In genomic region chr19:46784262-46785053, GRCh38 we compare ENCODE assay signal across 8 cellular contexts. TPM values are rescaled to one million over a fixed set of nuclear protein-coding genes. Genes with fewer than 3 reads are reported as not detected.
A peak's percentile ranks its signal among the peaks of the same experiment; 100 is the strongest.
DNase-seq lines count a peak whose midpoint lies in the region; ATAC-seq, FAIRE-seq and TF ChIP-seq lines count a peak whose summit lies in the region.

No MANE protein-coding gene starts in this region.

- intact Hi-C loops in activated CD4-positive, alpha-beta T cell treated with anti-CD3 and anti-CD28 coated beads, Interleukin-2, amount 10 ng/mL, durations not matched to agents 24 days and 14 days (cut with micrococcal nuclease) = loop anchor here (5.0 to 10.0 kb wide), 3 partner anchors 170 to 490 kb away; partner anchors contain the start of genes INAFM1 and ZC3H4
- intact Hi-C loops in mucosa of descending colon (cut with DNase I, micrococcal nuclease) = no loop called here

- H3K4me1 Mint-ChIP-seq in activated CD4-positive, alpha-beta T cell treated with anti-CD3 and anti-CD28 coated beads, Interleukin-2, amount 10 ng/mL, durations not matched to agents 24 days and 14 days = peaks cover 43% of the 10 kb centered on the region

- peak overlapping the region; percentile 94 for H3K18ac ChIP-seq in H1 (ENCODE audit: extremely low read depth, low read length)

- H3K27ac Mint-ChIP-seq in activated CD4-positive, alpha-beta T cell treated with anti-CD3 and anti-CD28 coated beads, Interleukin-2, amount 10 ng/mL, durations not matched to agents 24 days and 14 days = peak overlapping the region; percentile 93

- peak overlapping the region in 3 of 4 experiments; percentile 72 to 75 (median 74); a peak in 6 of 7 replicates for H3K9ac ChIP-seq in H1 (replicated peaks in 1 of 4; ENCODE audit: extremely low read depth in 1 of 4, low read depth in 3 of 4, low read length in 3 of 4)
- H3K9ac ChIP-seq in subcutaneous abdominal adipose tissue (ENCODE audit: low read length in 5 of 5) = peak overlapping the region in 3 of 5 donors; percentile 46 to 98 (median 95)

- ATAC-seq in mucosa of descending colon = peak; percentile 71

- peak overlapping the region; percentile 79 for H4K91ac ChIP-seq in H1 (replicated peaks; ENCODE audit: insufficient read length, low read length)

- peak overlapping the region; percentile 50 for H3K4ac ChIP-seq in H1 (replicated peaks; ENCODE audit: insufficient read length, low read depth, low read length)

- peak overlapping the region; percentile 41 for H4K5ac ChIP-seq in H1 (ENCODE audit: insufficient read length, low read depth, low read length)

- H3K27me3 Mint-ChIP-seq in activated CD4-positive, alpha-beta T cell treated with anti-CD3 and anti-CD28 coated beads, Interleukin-2, amount 10 ng/mL, durations not matched to agents 24 days and 14 days = no peaks in the 10 kb centered on the region

- peak overlapping the region; percentile 90 for H3K27ac ChIP-seq in H1 (ENCODE audit: low read depth, low read length)
- peak overlapping the region; percentile 100 for H3K27ac ChIP-seq in subcutaneous abdominal adipose tissue (ENCODE audit: low read depth, low read length)

- H3K9me3 Mint-ChIP-seq in activated CD4-positive, alpha-beta T cell treated with anti-CD3 and anti-CD28 coated beads, Interleukin-2, amount 10 ng/mL, durations not matched to agents 24 days and 14 days = no peaks in the 10 kb centered on the region

- H3K4me3 Mint-ChIP-seq in activated CD4-positive, alpha-beta T cell treated with anti-CD3 and anti-CD28 coated beads, Interleukin-2, amount 10 ng/mL, durations not matched to agents 24 days and 14 days = peak overlapping the region; percentile 94

- POLR2A ChIA-PET in H1 (lab: Charles Lee; ENCODE audit: partially characterized antibody) = interaction anchor here (0.7 to 18.4 kb wide), 28 partner anchors 9 to 329 kb away, joined by 3 to 333 read pairs (median 5); partner anchors contain the start of genes AP2S1, FKRP and ZC3H4

- peak overlapping the region; percentile 95 for H2BK5ac ChIP-seq in H1 (ENCODE audit: low read depth, low read length)

- H4K8ac ChIP-seq in H1 (ENCODE audit: extremely low read depth, insufficient read depth, low read length) = peak overlapping the region; percentile 94

- H3K9me3 ChIP-seq in H1 (ENCODE audit: insufficient read depth in 2 of 2, low read depth in 1 of 2, low read length in 1 of 2) = no peaks in the 10 kb centered on the region
- H3K9me3 ChIP-seq in mucosa of descending colon = no peaks in the 10 kb centered on the region
- no peaks in the 10 kb centered on the region for H3K9me3 ChIP-seq in subcutaneous abdominal adipose tissue (ENCODE audit: control insufficient read depth in 5 of 5, low read length in 5 of 5)

- CTCF ChIA-PET in H1 (lab: Charles Lee; ENCODE audit: partially characterized antibody) = interaction anchor here (0.6 to 4.1 kb wide), 11 partner anchors 13 to 814 kb away, joined by 3 to 25 read pairs (median 4); no protein-coding TSS in a partner anchor

- H2BK120ac ChIP-seq in H1 (replicated peaks; ENCODE audit: low read depth, low read length) = peak overlapping the region; percentile 0

- H3K4me2 ChIP-seq in H1 (ENCODE audit: insufficient read depth in 1 of 2, low read depth in 2 of 2, low read length in 2 of 2) = peak overlapping the region; percentile 87 to 98

- peak overlapping the region; percentile 84 for H2BK12ac ChIP-seq in H1 (ENCODE audit: low read depth, low read length)

- H3K56ac ChIP-seq in H1 (replicated peaks; ENCODE audit: insufficient read length, low read depth, low read length) = peak overlapping the region; percentile 65

- peaks cover 6 to 21% (median 10%) of the 10 kb centered on the region in 4 experiments; a peak in 6 of 7 replicates for H3K4me1 ChIP-seq in H1 (replicated peaks in 1 of 4; ENCODE audit: control insufficient read depth in 3 of 4, insufficient read depth in 4 of 4, low read length in 3 of 4)
- peaks cover 30% of the 10 kb centered on the region for H3K4me1 ChIP-seq in mucosa of descending colon (ENCODE audit: low read depth)
- H3K4me1 ChIP-seq in subcutaneous abdominal adipose tissue (ENCODE audit: control insufficient read depth in 5 of 5, insufficient read depth in 5 of 5, low read length in 5 of 5) = peaks cover 10 to 57% (median 44%) of the 10 kb centered on the region in 5 donors

- 0 out of 2 replicates have a peak overlapping the region, but pooled peaks have one; percentile 83 for H2BK15ac ChIP-seq in H1 (ENCODE audit: low read length)

- peaks cover 29 to 67% of the 10 kb centered on the region in 2 experiments for H3K79me2 ChIP-seq in H1 (ENCODE audit: control insufficient read depth in 1 of 2, insufficient read depth in 2 of 2, low read length in 2 of 2)

- no peak overlapping the region for H3K23ac ChIP-seq in H1 (ENCODE audit: insufficient read length)

- H2BK20ac ChIP-seq in H1 (ENCODE audit: low read length) = peak overlapping the region; percentile 51; the same call in 1 of the 2 replicates

- H2AFZ ChIP-seq in H1 (ENCODE audit: low read length) = no peak overlapping the region

- H3K23me2 ChIP-seq in H1 (ENCODE audit: low read depth, low read length) = peaks cover 15% of the 10 kb centered on the region

- TF ChIP-seq CTCF in D721Med (IDR thresholded peaks at IDR 0.05; ENCODE audit: insufficient read depth, missing control alignments) (no peak), H1 (IDR thresholded peaks at IDR 0.05; ENCODE audit: control extremely low read depth in 1 of 3, insufficient read depth in 1 of 3, low read depth in 1 of 3, low read length in 3 of 3) (peak; percentile 40 to 64 (median 63); a peak in 3 of 4 replicates), mucosa of descending colon (IDR thresholded peaks at IDR 0.05) (no peak)

- H2AK5ac ChIP-seq in H1 (ENCODE audit: low read depth, low read length) = peak overlapping the region; percentile 76

- peaks cover 22 to 61% (median 39%) of the 10 kb centered on the region in 4 experiments for H3K36me3 ChIP-seq in H1 (ENCODE audit: control insufficient read depth in 2 of 4, insufficient read depth in 4 of 4, low read length in 3 of 4)
- no peaks in the 10 kb centered on the region for H3K36me3 ChIP-seq in mucosa of descending colon (ENCODE audit: low read depth)
- peaks cover 0 to 36% (median 28%) of the 10 kb centered on the region in 5 donors for H3K36me3 ChIP-seq in subcutaneous abdominal adipose tissue (ENCODE audit: control insufficient read depth in 5 of 5, insufficient read depth in 5 of 5, low read length in 5 of 5)

- TF ChIP-seq POLR2A in H1 (IDR thresholded peaks at IDR 0.05; ENCODE audit: control extremely low read depth in 1 of 2, low read depth in 2 of 2, low read length in 2 of 2) = peak in 1 of 2 experiments; percentile 65; a peak in 1 of 3 replicates

- H3K4me3 ChIP-seq in H1 (ENCODE audit: extremely low read depth in 1 of 4, insufficient read depth in 2 of 4, low read depth in 3 of 4, low read length in 4 of 4) (peak overlapping the region; percentile 78 to 96 (median 90); a peak in 7 of 8 replicates), mucosa of descending colon (no peak overlapping the region), subcutaneous abdominal adipose tissue (ENCODE audit: low read depth in 1 of 5, low read length in 5 of 5) (peak overlapping the region; percentile 83 to 89 (median 88))

- no peak overlapping the region for H3K14ac ChIP-seq in H1 (ENCODE audit: insufficient read length)

- peaks cover 66% of the 10 kb centered on the region for H3K36me3 Mint-ChIP-seq in activated CD4-positive, alpha-beta T cell treated with anti-CD3 and anti-CD28 coated beads, Interleukin-2, amount 10 ng/mL, durations not matched to agents 24 days and 14 days (ENCODE audit: low read depth)

- peaks cover 15 to 29% of the 10 kb centered on the region in 2 experiments for H4K20me1 ChIP-seq in H1 (replicated peaks in 1 of 2; ENCODE audit: control insufficient read depth in 1 of 2, insufficient read depth in 2 of 2, low read length in 2 of 2)

- peak; percentile 14 to 38; a peak in 2 of 4 replicates for TF ChIP-seq RAD21 in H1 (IDR thresholded peaks at IDR 0.05 in 1 of 2, conservative IDR thresholded peaks at IDR 0.05 in 1 of 2; ENCODE audit: low read depth in 2 of 2, low read length in 2 of 2)

- DNase-seq in D721Med (ENCODE audit: insufficient read length, low spot score) = peak; percentile 60
- DNase-seq in GOT3 (lab: John Stamatoyannopoulos, UW) = peak; percentile 25
- peak; percentile 11 for DNase-seq in NCI-H2227 treated with DMSO at 0.1 percent for 48 hours (lab: John Stamatoyannopoulos, UW)
- DNase-seq in activated CD4-positive, alpha-beta T cell treated with anti-CD3 and anti-CD28 coated beads, Interleukin-2, amount 10 ng/mL, durations not matched to agents 24 days and 14 days = peak; percentile 89
- DNase-seq in H1 (ENCODE audit: low read depth in 1 of 2, low spot score in 2 of 2) = peak in 1 of 2 experiments; percentile 69
- DNase-seq in mucosa of descending colon = peak; percentile 86 to 90 (median 88)
- no peak for DNase-seq in NCI-H1930 (lab: John Stamatoyannopoulos, UW)

- WGBS in H1 (ENCODE audit: extremely low coverage in 1 of 2, insufficient coverage in 1 of 2, insufficient read length in 1 of 2, insufficient replicate concordance in 2 of 2, low coverage in 1 of 2, low lambda C conversion rate in 2 of 2, missing lambda C conversion rate in 1 of 2), 2 experiments = 33% methylated on average over 17 of the region's 17 CpGs; no CpG with 5 or more reads in 1 of the 2 experiments

- FAIRE-seq in D721Med (lab: Jason Lieb, UNC) (no peak), H1 (lab: Jason Lieb, UNC) (no peak)

- no peaks in the 10 kb centered on the region; a peak in 1 of 7 replicates for H3K27me3 ChIP-seq in H1 (replicated peaks in 1 of 4; ENCODE audit: control insufficient read depth in 3 of 4, extremely low read depth in 1 of 4, insufficient read depth in 3 of 4, low read length in 3 of 4)
- H3K27me3 ChIP-seq in subcutaneous abdominal adipose tissue (ENCODE audit: control insufficient read depth in 5 of 5, insufficient read depth in 4 of 5, low read length in 5 of 5) = no peaks in the 10 kb centered on the region

- TF ChIP-seq EP300 in H1 (IDR thresholded peaks at IDR 0.05; ENCODE audit: borderline replicate concordance in 1 of 2, low read depth in 2 of 2, low read length in 2 of 2) = no peak

- H3K79me1 ChIP-seq in H1 (ENCODE audit: low read depth, low read length) = peaks cover 8% of the 10 kb centered on the region

RNA-seq across cellular contexts. Expression of gene SLC1A5, which starts 3.9 kb away (rescaled TPM):
- total RNA-seq in activated CD4-positive, alpha-beta T cell treated with anti-CD3 and anti-CD28 coated beads, Interleukin-2, amount 10 ng/mL, durations not matched to agents 24 days and 14 days = 220 and 224 TPM in 2 replicates
- 290 and 291 TPM in 2 replicates for total RNA-seq in H1 (2021; fragmentation: NEBNext Ultra II Directional; extraction: Animal tissue kit (Norgen Biotek cat#: 25700))
- polyA plus RNA-seq in H1 (2011; rRNA removed) = 351 and 475 TPM in 2 replicates
- 305 TPM for polyA plus RNA-seq in H1 (2011; cell fraction: cytosol; rRNA removed)
- 293 TPM for polyA plus RNA-seq in H1 (2011; cell fraction: nucleus; rRNA removed)
- 192 to 294 TPM (median 290 TPM) in 4 replicates for polyA plus RNA-seq in H1 (2012, experiment 1 of 2)
- 364 TPM for polyA plus RNA-seq in H1 (2012, experiment 2 of 2)
- 328 TPM for polyA plus RNA-seq in H1 (2013, experiment 1 of 2)
- 322 TPM for polyA plus RNA-seq in H1 (2013, experiment 2 of 2)
- polyA minus RNA-seq in H1 (2011; rRNA and poly(A)+ RNA removed) = 271 and 323 TPM in 2 replicates
- polyA minus RNA-seq in H1 (2011; cell fraction: cytosol; rRNA and poly(A)+ RNA removed) = 153 TPM
- polyA minus RNA-seq in H1 (2011; cell fraction: nucleus; rRNA and poly(A)+ RNA removed) = 89.0 TPM
- total RNA-seq in mucosa of descending colon = 100 to 1,000 TPM in 1 of 3 donors, 10 to 100 TPM in 2; 54.7 to 101 (median 89.2) TPM

RNA-seq across cellular contexts. Expression of gene STRN4, which starts 38.2 kb away (rescaled TPM):
- 101 and 107 TPM in 2 replicates for total RNA-seq in activated CD4-positive, alpha-beta T cell treated with anti-CD3 and anti-CD28 coated beads, Interleukin-2, amount 10 ng/mL, durations not matched to agents 24 days and 14 days
- 120 and 124 TPM in 2 replicates for total RNA-seq in H1 (2021; fragmentation: NEBNext Ultra II Directional; extraction: Animal tissue kit (Norgen Biotek cat#: 25700))
- polyA plus RNA-seq in H1 (2011; rRNA removed) = 187 and 298 TPM in 2 replicates
- 187 TPM for polyA plus RNA-seq in H1 (2011; cell fraction: cytosol; rRNA removed)
- polyA plus RNA-seq in H1 (2011; cell fraction: nucleus; rRNA removed) = 357 TPM
- 79.5 to 127 TPM (median 116 TPM) in 4 replicates for polyA plus RNA-seq in H1 (2012, experiment 1 of 2)
- 86.4 TPM for polyA plus RNA-seq in H1 (2012, experiment 2 of 2)
- 74.9 TPM for polyA plus RNA-seq in H1 (2013, experiment 1 of 2)
- 72.9 TPM for polyA plus RNA-seq in H1 (2013, experiment 2 of 2)
- polyA minus RNA-seq in H1 (2011; rRNA and poly(A)+ RNA removed) = 98.5 and 101 TPM in 2 replicates
- 89.5 TPM for polyA minus RNA-seq in H1 (2011; cell fraction: cytosol; rRNA and poly(A)+ RNA removed)
- polyA minus RNA-seq in H1 (2011; cell fraction: nucleus; rRNA and poly(A)+ RNA removed) = 111 TPM
- total RNA-seq in mucosa of descending colon = 10 to 100 TPM; 68.3 to 79.2 (median 73.7) TPM

RNA-seq across cellular contexts. Expression of gene FKRP, which starts 38.6 kb away (rescaled TPM):
- total RNA-seq in activated CD4-positive, alpha-beta T cell treated with anti-CD3 and anti-CD28 coated beads, Interleukin-2, amount 10 ng/mL, durations not matched to agents 24 days and 14 days = 20.8 and 21.4 TPM in 2 replicates
- 24.4 and 24.8 TPM in 2 replicates for total RNA-seq in H1 (2021; fragmentation: NEBNext Ultra II Directional; extraction: Animal tissue kit (Norgen Biotek cat#: 25700))
- polyA plus RNA-seq in H1 (2011; rRNA removed) = 17.1 and 29.1 TPM in 2 replicates
- polyA plus RNA-seq in H1 (2011; cell fraction: cytosol; rRNA removed) = 16.6 TPM
- 36.2 TPM for polyA plus RNA-seq in H1 (2011; cell fraction: nucleus; rRNA removed)
- polyA plus RNA-seq in H1 (2012, experiment 1 of 2) = 22.3 to 27.7 TPM (median 25.3 TPM) in 4 replicates
- 18.2 TPM for polyA plus RNA-seq in H1 (2012, experiment 2 of 2)
- 31.2 TPM for polyA plus RNA-seq in H1 (2013, experiment 1 of 2)
- 30.1 TPM for polyA plus RNA-seq in H1 (2013, experiment 2 of 2)
- polyA minus RNA-seq in H1 (2011; rRNA and poly(A)+ RNA removed) = 9.1 and 10.6 TPM in 2 replicates
- 10.7 TPM for polyA minus RNA-seq in H1 (2011; cell fraction: cytosol; rRNA and poly(A)+ RNA removed)
- polyA minus RNA-seq in H1 (2011; cell fraction: nucleus; rRNA and poly(A)+ RNA removed) = 13.1 TPM
- total RNA-seq in mucosa of descending colon = 10 to 100 TPM; 10.7 to 19.8 (median 10.9) TPM

Comparison
In these comparisons a context has a peak if more than half of its experiments do, and no peak if none do; other contexts are left out.
1. DNase-seq: peak in D721Med (single experiment), GOT3 (single experiment), NCI-H2227 treated with DMSO at 0.1 percent for 48 hours (single experiment), activated CD4-positive, alpha-beta T cell treated with anti-CD3 and anti-CD28 coated beads, Interleukin-2, amount 10 ng/mL, durations not matched to agents 24 days and 14 days (single experiment) and mucosa of descending colon (3 of 3); none in NCI-H1930 (0 of 2).
2. CTCF ChIP-seq: peak in H1 (3 of 3); none in D721Med (single experiment) and mucosa of descending colon (single experiment).